ENCODE assay signal across 1 cellular context in genomic region chr20:62143976-62144825, GRCh38.
TF ChIP-seq lines count a peak whose summit lies in the region.

No MANE protein-coding gene starts in this region.

TF ChIP-seq in HepG2, 621 proteins besides CTCF, POLR2A, EP300 and RAD21 (continued from another document and continues in another):
- peak; percentile 89 for TF ChIP-seq ZNF687 (CRISPR knock-in tag; IDR thresholded peaks at IDR 0.05)
- TF ChIP-seq ZNF280B (CRISPR knock-in tag; IDR thresholded peaks at IDR 0.05; ENCODE audit: borderline replicate concordance), result peak; percentile 78; the same call in 1 of the 2 replicates
- no peak; the same call in 1 of the 2 replicates for TF ChIP-seq MTA1 (CRISPR knock-in tag; IDR thresholded peaks at IDR 0.05; ENCODE audit: borderline replicate concordance)
- TF ChIP-seq ZNF335 (CRISPR knock-in tag; IDR thresholded peaks at IDR 0.05), result no peak
- peak; percentile 69; the same call in 1 of the 2 replicates for TF ChIP-seq ZNF768 (CRISPR knock-in tag; IDR thresholded peaks at IDR 0.05)
- TF ChIP-seq KDM2A (CRISPR knock-in tag; IDR thresholded peaks at IDR 0.05; ENCODE audit: borderline replicate concordance, low read depth), result peak; percentile 82
- 0 out of 2 replicates have a peak, but pooled peaks have one; percentile 37 for TF ChIP-seq KLF11 (CRISPR knock-in tag; IDR thresholded peaks at IDR 0.05)
- peak; percentile 98 for TF ChIP-seq NAIF1 (CRISPR knock-in tag; IDR thresholded peaks at IDR 0.05; ENCODE audit: borderline replicate concordance)
- TF ChIP-seq THAP9 (CRISPR knock-in tag; IDR thresholded peaks at IDR 0.05; ENCODE audit: borderline replicate concordance), result peak; percentile 57; the same call in 1 of the 2 replicates
- no peak for TF ChIP-seq ARNT (IDR thresholded peaks at IDR 0.05)
- 0 out of 2 replicates have a peak, but pooled peaks have one; percentile 57 for TF ChIP-seq ZNF431 (CRISPR knock-in tag; IDR thresholded peaks at IDR 0.05; ENCODE audit: borderline replicate concordance, low read depth)
- TF ChIP-seq PTBP1 (IDR thresholded peaks at IDR 0.05; ENCODE audit: low read depth, low read length, poor library complexity, severe bottlenecking), result peak; percentile 33
- TF ChIP-seq BATF2 (CRISPR knock-in tag; IDR thresholded peaks at IDR 0.05), result peak; percentile 45; the same call in 1 of the 2 replicates
- 0 out of 2 replicates have a peak, but pooled peaks have one; percentile 30 for TF ChIP-seq ZFP91 (CRISPR knock-in tag; IDR thresholded peaks at IDR 0.05; ENCODE audit: borderline replicate concordance)
- peak; percentile 33; the same call in 1 of the 2 replicates for TF ChIP-seq GATAD2A (CRISPR knock-in tag; IDR thresholded peaks at IDR 0.05)
- peak; percentile 68 for TF ChIP-seq HOXA3 (CRISPR knock-in tag; IDR thresholded peaks at IDR 0.05)
- TF ChIP-seq ZFP90 (CRISPR knock-in tag; IDR thresholded peaks at IDR 0.05; ENCODE audit: borderline replicate concordance), result 0 out of 2 replicates have a peak, but pooled peaks have one; percentile 6
- TF ChIP-seq KAT2B (IDR thresholded peaks at IDR 0.05; ENCODE audit: borderline replicate concordance, low read depth, low read length), result no peak
- TF ChIP-seq ZNF704 (CRISPR knock-in tag; IDR thresholded peaks at IDR 0.05; ENCODE audit: borderline replicate concordance), result no peak
- TF ChIP-seq ATF4 (CRISPR knock-in tag; IDR thresholded peaks at IDR 0.05), result 0 out of 4 replicates have a peak, but pooled peaks of 1 of the 2 experiments have one; percentile 27
- TF ChIP-seq DMAP1 (CRISPR knock-in tag; IDR thresholded peaks at IDR 0.05), result peak; percentile 61; the same call in 1 of the 2 replicates
- peak; percentile 13 for TF ChIP-seq ZNF883 (CRISPR knock-in tag; IDR thresholded peaks at IDR 0.05; ENCODE audit: not compliant biosample characterization)
- TF ChIP-seq ZNF225 (CRISPR knock-in tag; IDR thresholded peaks at IDR 0.05), result peak; percentile 85
- TF ChIP-seq ZNF563 (CRISPR knock-in tag; IDR thresholded peaks at IDR 0.05), result peak; percentile 79
- 0 out of 2 replicates have a peak, but pooled peaks have one; percentile 42 for TF ChIP-seq AFF4 (CRISPR knock-in tag; IDR thresholded peaks at IDR 0.05)
- TF ChIP-seq AGO2 (optimal IDR thresholded peaks at IDR 0.05; ENCODE audit: low read depth, low read length), result peak; percentile 85
- TF ChIP-seq MYC (CRISPR knock-in tag; IDR thresholded peaks at IDR 0.05; ENCODE audit: borderline replicate concordance), result peak; percentile 43; the same call in 1 of the 2 replicates
- TF ChIP-seq NFKB2 (CRISPR knock-in tag; IDR thresholded peaks at IDR 0.05; ENCODE audit: borderline replicate concordance), result 0 out of 2 replicates have a peak, but pooled peaks have one; percentile 27
- 0 out of 2 replicates have a peak, but pooled peaks have one; percentile 41 for TF ChIP-seq KLF13 (CRISPR knock-in tag; IDR thresholded peaks at IDR 0.05)
- TF ChIP-seq ZBTB4 (CRISPR knock-in tag; IDR thresholded peaks at IDR 0.05; ENCODE audit: borderline replicate concordance), result peak; percentile 56; the same call in 1 of the 2 replicates
- peak; percentile 53; the same call in 1 of the 2 replicates for TF ChIP-seq TFE3 (CRISPR knock-in tag; IDR thresholded peaks at IDR 0.05)
